ENCODE assay signal across 1 cellular context in genomic region chr10:69318087-69318996, GRCh38.
TF ChIP-seq lines count a peak whose summit lies in the region.

No MANE protein-coding gene starts in this region.

TF ChIP-seq in K562, 482 proteins besides CTCF, POLR2A, EP300 and RAD21 (continued from another document and continues in another):
- no peak for TF ChIP-seq COPS2 (conservative IDR thresholded peaks at IDR 0.05)
- TF ChIP-seq ZNF668 (CRISPR knock-in tag; IDR thresholded peaks at IDR 0.05) = no peak
- TF ChIP-seq LARP7 (IDR thresholded peaks at IDR 0.05) = no peak
- TF ChIP-seq NONO (IDR thresholded peaks at IDR 0.05; ENCODE audit: low read depth in 2 of 2, low read length in 1 of 2) = no peak
- TF ChIP-seq RBFOX2 (IDR thresholded peaks at IDR 0.05; ENCODE audit: low read depth, low read length) = peak; percentile 80
- no peak for TF ChIP-seq ZNF134 (CRISPR knock-in tag; conservative IDR thresholded peaks at IDR 0.05)
- no peak for TF ChIP-seq ZBTB49 (CRISPR knock-in tag; IDR thresholded peaks at IDR 0.05; ENCODE audit: borderline replicate concordance)
- TF ChIP-seq RAD51 (IDR thresholded peaks at IDR 0.05; ENCODE audit: borderline replicate concordance, low read depth) = no peak
- no peak for TF ChIP-seq BACH1 (tag; IDR thresholded peaks at IDR 0.05)
- TF ChIP-seq ZNF695 (CRISPR knock-in tag; IDR thresholded peaks at IDR 0.05) = peak; percentile 45; the same call in 1 of the 2 replicates
- 0 out of 4 replicates have a peak, but pooled peaks of 1 of the 2 experiments have one; percentile 63 for TF ChIP-seq SRF (CRISPR knock-in tag; IDR thresholded peaks at IDR 0.05)
- no peak for TF ChIP-seq MEF2D (tag; conservative IDR thresholded peaks at IDR 0.05; ENCODE audit: low read depth)
- TF ChIP-seq ATF7 (IDR thresholded peaks at IDR 0.05) = peak; percentile 63
- TF ChIP-seq ARID2 (IDR thresholded peaks at IDR 0.05) = no peak
- TF ChIP-seq, protein P1, sequence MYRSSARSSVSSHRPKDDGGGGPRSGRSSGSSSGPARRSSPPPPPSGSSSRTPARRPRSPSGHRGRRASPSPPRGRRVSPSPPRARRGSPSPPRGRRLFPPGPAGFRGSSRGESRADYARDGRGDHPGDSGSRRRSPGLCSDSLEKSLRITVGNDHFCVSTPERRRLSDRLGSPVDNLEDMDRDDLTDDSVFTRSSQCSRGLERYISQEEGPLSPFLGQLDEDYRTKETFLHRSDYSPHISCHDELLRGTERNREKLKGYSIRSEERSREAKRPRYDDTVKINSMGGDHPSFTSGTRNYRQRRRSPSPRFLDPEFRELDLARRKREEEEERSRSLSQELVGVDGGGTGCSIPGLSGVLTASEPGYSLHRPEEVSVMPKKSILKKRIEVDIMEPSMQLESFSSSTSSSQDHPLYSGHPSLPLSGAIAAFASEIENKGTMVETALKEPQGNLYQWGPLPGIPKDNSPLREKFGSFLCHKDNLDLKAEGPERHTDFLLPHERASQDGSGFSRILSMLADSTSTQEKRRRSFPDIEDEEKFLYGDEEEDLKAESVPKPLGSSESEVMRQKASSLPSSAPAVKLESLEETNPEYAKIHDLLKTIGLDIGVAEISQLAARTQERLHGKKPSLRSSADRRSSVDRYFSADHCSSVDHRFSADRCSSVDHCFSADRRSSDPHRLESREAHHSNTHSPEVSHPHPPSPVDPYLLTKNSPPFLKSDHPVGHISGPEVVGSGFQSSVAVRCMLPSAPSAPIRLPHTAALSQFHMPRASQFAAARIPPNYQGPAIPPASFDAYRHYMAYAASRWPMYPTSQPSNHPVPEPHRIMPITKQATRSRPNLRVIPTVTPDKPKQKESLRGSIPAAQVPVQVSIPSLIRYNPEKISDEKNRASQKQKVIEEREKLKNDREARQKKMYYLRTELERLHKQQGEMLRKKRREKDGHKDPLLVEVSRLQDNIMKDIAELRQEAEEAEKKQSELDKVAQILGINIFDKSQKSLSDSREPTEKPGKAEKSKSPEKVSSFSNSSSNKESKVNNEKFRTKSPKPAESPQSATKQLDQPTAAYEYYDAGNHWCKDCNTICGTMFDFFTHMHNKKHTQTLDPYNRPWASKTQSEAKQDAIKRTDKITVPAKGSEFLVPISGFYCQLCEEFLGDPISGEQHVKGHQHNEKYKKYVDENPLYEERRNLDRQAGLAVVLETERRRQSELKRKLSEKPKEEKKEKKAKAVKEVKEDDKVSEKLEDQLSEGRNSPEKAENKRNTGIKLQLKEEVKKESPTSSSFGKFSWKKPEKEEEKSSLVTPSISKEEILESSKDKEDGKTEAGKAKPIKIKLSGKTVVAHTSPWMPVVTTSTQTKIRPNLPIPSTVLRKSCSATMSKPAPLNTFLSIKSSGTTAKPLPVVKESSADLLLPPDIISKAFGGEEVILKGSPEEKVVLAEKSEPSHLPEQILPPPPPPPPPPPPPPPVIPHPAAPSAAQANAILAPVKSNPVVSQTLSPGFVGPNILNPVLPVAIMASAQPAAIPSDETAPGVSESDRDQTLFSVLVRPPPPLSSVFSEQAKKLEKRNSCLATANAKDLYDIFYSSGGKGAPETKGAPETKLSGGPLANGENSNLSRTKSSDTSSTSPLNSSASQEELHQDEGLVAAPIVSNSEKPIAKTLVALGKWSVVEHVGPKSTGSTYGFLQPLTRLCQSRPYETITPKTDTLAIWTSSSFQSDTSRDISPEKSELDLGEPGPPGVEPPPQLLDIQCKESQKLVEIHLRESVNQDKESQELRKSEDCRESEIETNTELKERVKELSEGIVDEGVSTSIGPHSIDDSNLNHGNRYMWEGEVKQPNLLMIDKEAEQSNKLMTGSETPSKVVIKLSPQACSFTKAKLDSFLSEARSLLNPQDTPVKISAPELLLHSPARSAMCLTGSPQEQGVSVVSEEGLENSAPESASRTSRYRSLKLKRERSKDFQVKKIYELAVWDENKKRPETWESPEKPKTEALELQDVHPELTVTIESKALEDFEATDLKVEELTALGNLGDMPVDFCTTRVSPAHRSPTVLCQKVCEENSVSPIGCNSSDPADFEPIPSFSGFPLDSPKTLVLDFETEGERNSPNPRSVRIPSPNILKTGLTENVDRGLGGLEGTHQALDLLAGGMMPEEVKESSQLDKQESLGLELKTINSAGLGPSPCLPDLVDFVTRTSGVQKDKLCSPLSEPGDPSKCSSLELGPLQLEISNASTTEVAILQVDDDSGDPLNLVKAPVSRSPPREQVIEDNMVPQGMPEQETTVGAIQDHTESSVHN (IDR thresholded peaks at IDR 0.05; ENCODE audit: borderline replicate concordance in 1 of 2, low read depth in 1 of 2) = no peak
- TF ChIP-seq CHD2 (IDR thresholded peaks at IDR 0.05; ENCODE audit: low read depth, low read length) = no peak
- peak; percentile 87 for TF ChIP-seq CXXC5 (CRISPR knock-in tag; IDR thresholded peaks at IDR 0.05)
- TF ChIP-seq ZNF76 (CRISPR knock-in tag; IDR thresholded peaks at IDR 0.05; ENCODE audit: borderline replicate concordance) = no peak; the same call in 1 of the 2 replicates
- no peak for TF ChIP-seq ZNF77 (CRISPR knock-in tag; IDR thresholded peaks at IDR 0.05)
- TF ChIP-seq, protein P2, sequence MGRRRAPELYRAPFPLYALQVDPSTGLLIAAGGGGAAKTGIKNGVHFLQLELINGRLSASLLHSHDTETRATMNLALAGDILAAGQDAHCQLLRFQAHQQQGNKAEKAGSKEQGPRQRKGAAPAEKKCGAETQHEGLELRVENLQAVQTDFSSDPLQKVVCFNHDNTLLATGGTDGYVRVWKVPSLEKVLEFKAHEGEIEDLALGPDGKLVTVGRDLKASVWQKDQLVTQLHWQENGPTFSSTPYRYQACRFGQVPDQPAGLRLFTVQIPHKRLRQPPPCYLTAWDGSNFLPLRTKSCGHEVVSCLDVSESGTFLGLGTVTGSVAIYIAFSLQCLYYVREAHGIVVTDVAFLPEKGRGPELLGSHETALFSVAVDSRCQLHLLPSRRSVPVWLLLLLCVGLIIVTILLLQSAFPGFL (CRISPR knock-in tag; IDR thresholded peaks at IDR 0.05) = no peak
- TF ChIP-seq KLF10 (CRISPR knock-in tag; IDR thresholded peaks at IDR 0.05) = no peak
- no peak for TF ChIP-seq ATF1 (CRISPR knock-in tag; IDR thresholded peaks at IDR 0.05)
- TF ChIP-seq ATF1 (tag; IDR thresholded peaks at IDR 0.05) = peak; percentile 70
- TF ChIP-seq ZBTB43 (CRISPR knock-in tag; IDR thresholded peaks at IDR 0.05) = peak; percentile 84; the same call in 1 of the 2 replicates
- no peak for TF ChIP-seq MYNN (IDR thresholded peaks at IDR 0.05)
- no peak for TF ChIP-seq MYNN (CRISPR knock-in tag; IDR thresholded peaks at IDR 0.05)
- TF ChIP-seq STAG1 (CRISPR knock-in tag; IDR thresholded peaks at IDR 0.05; ENCODE audit: borderline replicate concordance) = no peak
- TF ChIP-seq ZNF561 (CRISPR knock-in tag; conservative IDR thresholded peaks at IDR 0.05) = no peak
- peak; percentile 99 for TF ChIP-seq ZNF263 (CRISPR knock-in tag; IDR thresholded peaks at IDR 0.05; ENCODE audit: borderline replicate concordance)
- no peak for TF ChIP-seq KAT8 (IDR thresholded peaks at IDR 0.05; ENCODE audit: low read depth)
- no peak for TF ChIP-seq HMG20B (CRISPR knock-in tag; IDR thresholded peaks at IDR 0.05)
- 0 out of 2 replicates have a peak, but pooled peaks have one; percentile 9 for TF ChIP-seq RREB1 (CRISPR knock-in tag; IDR thresholded peaks at IDR 0.05)
- no peak for TF ChIP-seq BDP1 (IDR thresholded peaks at IDR 0.05; ENCODE audit: insufficient read depth, insufficient read length)
- TF ChIP-seq GATA2 (CRISPR knock-in tag; IDR thresholded peaks at IDR 0.05) = no peak
- TF ChIP-seq EHMT2 (IDR thresholded peaks at IDR 0.05) = no peak
- no peak; the same call in 1 of the 2 replicates for TF ChIP-seq ZNF511 (CRISPR knock-in tag; IDR thresholded peaks at IDR 0.05)
- TF ChIP-seq ZFP36 (IDR thresholded peaks at IDR 0.05; ENCODE audit: low read depth, low read length, partially characterized antibody) = no peak
- TF ChIP-seq FOS (IDR thresholded peaks at IDR 0.05; ENCODE audit: extremely low read depth, insufficient read length) = no peak
- TF ChIP-seq, protein P3, sequence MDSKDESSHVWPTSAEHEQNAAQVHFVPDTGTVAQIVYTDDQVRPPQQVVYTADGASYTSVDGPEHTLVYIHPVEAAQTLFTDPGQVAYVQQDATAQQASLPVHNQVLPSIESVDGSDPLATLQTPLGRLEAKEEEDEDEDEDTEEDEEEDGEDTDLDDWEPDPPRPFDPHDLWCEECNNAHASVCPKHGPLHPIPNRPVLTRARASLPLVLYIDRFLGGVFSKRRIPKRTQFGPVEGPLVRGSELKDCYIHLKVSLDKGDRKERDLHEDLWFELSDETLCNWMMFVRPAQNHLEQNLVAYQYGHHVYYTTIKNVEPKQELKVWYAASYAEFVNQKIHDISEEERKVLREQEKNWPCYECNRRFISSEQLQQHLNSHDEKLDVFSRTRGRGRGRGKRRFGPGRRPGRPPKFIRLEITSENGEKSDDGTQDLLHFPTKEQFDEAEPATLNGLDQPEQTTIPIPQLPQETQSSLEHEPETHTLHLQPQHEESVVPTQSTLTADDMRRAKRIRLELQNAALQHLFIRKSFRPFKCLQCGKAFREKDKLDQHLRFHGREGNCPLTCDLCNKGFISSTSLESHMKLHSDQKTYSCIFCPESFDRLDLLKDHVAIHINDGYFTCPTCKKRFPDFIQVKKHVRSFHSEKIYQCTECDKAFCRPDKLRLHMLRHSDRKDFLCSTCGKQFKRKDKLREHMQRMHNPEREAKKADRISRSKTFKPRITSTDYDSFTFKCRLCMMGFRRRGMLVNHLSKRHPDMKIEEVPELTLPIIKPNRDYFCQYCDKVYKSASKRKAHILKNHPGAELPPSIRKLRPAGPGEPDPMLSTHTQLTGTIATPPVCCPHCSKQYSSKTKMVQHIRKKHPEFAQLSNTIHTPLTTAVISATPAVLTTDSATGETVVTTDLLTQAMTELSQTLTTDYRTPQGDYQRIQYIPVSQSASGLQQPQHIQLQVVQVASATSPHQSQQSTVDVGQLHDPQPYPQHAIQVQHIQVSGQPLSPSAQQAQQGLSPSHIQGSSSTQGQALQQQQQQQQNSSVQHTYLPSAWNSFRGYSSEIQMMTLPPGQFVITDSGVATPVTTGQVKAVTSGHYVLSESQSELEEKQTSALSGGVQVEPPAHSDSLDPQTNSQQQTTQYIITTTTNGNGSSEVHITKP (IDR thresholded peaks at IDR 0.05; ENCODE audit: partially characterized antibody) = no peak
- TF ChIP-seq SRSF3 (IDR thresholded peaks at IDR 0.05; ENCODE audit: insufficient read depth, low read length) = no peak
